Comparison of ENCODE assay signal across 1 cellular context in genomic region chr13:95349267-95349666, GRCh38.
TF ChIP-seq lines count a peak whose summit lies in the region.

No MANE protein-coding gene starts in this region.

TF ChIP-seq in HCT116, 20 proteins besides CTCF, POLR2A, EP300 and RAD21 (continued from another document):
- TF ChIP-seq REST (IDR thresholded peaks at IDR 0.05; ENCODE audit: low read depth) (no peak), SP1 (IDR thresholded peaks at IDR 0.05; ENCODE audit: low read depth) (no peak), EZH2phosphoT487 (IDR thresholded peaks at IDR 0.05; ENCODE audit: borderline replicate concordance) (no peak), SRF (IDR thresholded peaks at IDR 0.05; ENCODE audit: low read depth) (no peak), EGR1 (IDR thresholded peaks at IDR 0.05; ENCODE audit: low read depth) (no peak), EZH2 (IDR thresholded peaks at IDR 0.05) (no peak), ZFX (IDR thresholded peaks at IDR 0.05) (no peak), JUND (IDR thresholded peaks at IDR 0.05) (no peak), YY1 (IDR thresholded peaks at IDR 0.05; ENCODE audit: extremely low read depth, insufficient replicate concordance, low read depth, low read length) (no peak), FOSL1 (IDR thresholded peaks at IDR 0.05; ENCODE audit: low read depth) (no peak), MAX (IDR thresholded peaks at IDR 0.05) (no peak), TCF7L2 (IDR thresholded peaks at IDR 0.05; ENCODE audit: borderline replicate concordance, extremely low read depth, insufficient read depth, insufficient read length) (no peak)
